ENCODE assay signal across 9 cellular contexts in genomic region chr3:151265866-151266265, GRCh38. TPM values are rescaled to one million over a fixed set of nuclear protein-coding genes. Genes with fewer than 3 reads are reported as not detected.
A peak's percentile ranks its signal among the peaks of the same experiment; 100 is the strongest.
DNase-seq lines count a peak whose midpoint lies in the region; ATAC-seq and TF ChIP-seq lines count a peak whose summit lies in the region.
"Had no signal": no experiment of that assay in that cellular context is flagged by ENCODE, and none has a peak within 500 bp of the region (broad histone marks: within the 10 kb centered on the region; RNA-seq: fewer than 3 reads in every experiment).

No MANE protein-coding gene starts in this region.

- H3K36me3 ChIP-seq in Peyer's patch (no peaks in the 10 kb centered on the region), rectal smooth muscle tissue (ENCODE audit: control insufficient read depth, insufficient read depth, low read length) (no peaks in the 10 kb centered on the region)

- peak; percentile 98 for ATAC-seq in HG03045 (IDR thresholded peaks at IDR 0.05; ENCODE audit: unreplicated experiment)
- no peak for ATAC-seq in activated CD8-positive, alpha-beta T cell treated with anti-CD3 and anti-CD28 coated beads, Interleukin-2, amount 10 ng/mL, durations not matched to agents 7 days and 5 days
- ATAC-seq in activated T-helper 17 cell treated with anti-CD3 and anti-CD28 coated beads, Interleukin-2, amount 50 U/mL, for 72 hours (replicated peaks), result no peak
- ATAC-seq: A549 had no signal

- POLR2A ChIA-PET in activated CD8-positive, alpha-beta T cell treated with anti-CD3 and anti-CD28 coated beads, Interleukin-2, amount 10 ng/mL, durations not matched to agents 7 days and 5 days (lab: Charles Lee), result no interaction called here

- TF ChIP-seq CTCF in Peyer's patch (IDR thresholded peaks at IDR 0.05), result no peak

- H3K36me3 Mint-ChIP-seq in activated CD8-positive, alpha-beta T cell treated with anti-CD3 and anti-CD28 coated beads, Interleukin-2, amount 10 ng/mL, durations not matched to agents 7 days and 5 days (ENCODE audit: low read depth), result peaks cover 6% of the 10 kb centered on the region
- H3K36me3 Mint-ChIP-seq in activated T-helper 17 cell treated with anti-CD3 and anti-CD28 coated beads, Interleukin-2, amount 50 U/mL, for 72 hours (ENCODE audit: low read depth), result peaks cover 5% of the 10 kb centered on the region

- H3K27ac ChIP-seq in Peyer's patch (peak overlapping the region in 2 of 4 donors; percentile 49 to 69), rectal smooth muscle tissue (ENCODE audit: low read depth, low read length) (peak overlapping the region; percentile 79)
- H3K27ac ChIP-seq: A549 had no signal

- H3K4me1 Mint-ChIP-seq in activated CD8-positive, alpha-beta T cell treated with anti-CD3 and anti-CD28 coated beads, Interleukin-2, amount 10 ng/mL, durations not matched to agents 7 days and 5 days (ENCODE audit: low read depth), result peaks cover 38% of the 10 kb centered on the region
- H3K4me1 Mint-ChIP-seq in activated T-helper 17 cell treated with anti-CD3 and anti-CD28 coated beads, Interleukin-2, amount 50 U/mL, for 72 hours, result peaks cover 13% of the 10 kb centered on the region

- H3K9me3 ChIP-seq in Peyer's patch, result no peaks in the 10 kb centered on the region
- H3K9me3 ChIP-seq: A549 had no signal

- H3K27ac Mint-ChIP-seq in activated CD8-positive, alpha-beta T cell treated with anti-CD3 and anti-CD28 coated beads, Interleukin-2, amount 10 ng/mL, durations not matched to agents 7 days and 5 days, result no peak overlapping the region
- H3K27ac Mint-ChIP-seq in activated T-helper 17 cell treated with anti-CD3 and anti-CD28 coated beads, Interleukin-2, amount 50 U/mL, for 72 hours, result no peak overlapping the region

- H3K4me1 ChIP-seq in Peyer's patch, result no peaks in the 10 kb centered on the region
- H3K4me1 ChIP-seq in rectal smooth muscle tissue (ENCODE audit: control insufficient read depth, insufficient read depth, low read length), result peaks cover 43% of the 10 kb centered on the region
- H3K4me1 ChIP-seq: A549 had no signal

- H3K4me3 Mint-ChIP-seq in activated CD8-positive, alpha-beta T cell treated with anti-CD3 and anti-CD28 coated beads, Interleukin-2, amount 10 ng/mL, durations not matched to agents 7 days and 5 days, result no peak overlapping the region
- H3K4me3 Mint-ChIP-seq in activated T-helper 17 cell treated with anti-CD3 and anti-CD28 coated beads, Interleukin-2, amount 50 U/mL, for 72 hours, result no peak overlapping the region

- no peaks in the 10 kb centered on the region for H3K27me3 ChIP-seq in Peyer's patch
- no peaks in the 10 kb centered on the region for H3K27me3 ChIP-seq in rectal smooth muscle tissue (ENCODE audit: control insufficient read depth, insufficient read depth, low read length)

- TF ChIP-seq POLR2A in Peyer's patch (IDR thresholded peaks at IDR 0.05), result no peak

- no peaks in the 10 kb centered on the region for H3K27me3 Mint-ChIP-seq in activated CD8-positive, alpha-beta T cell treated with anti-CD3 and anti-CD28 coated beads, Interleukin-2, amount 10 ng/mL, durations not matched to agents 7 days and 5 days (ENCODE audit: low read depth)
- no peaks in the 10 kb centered on the region for H3K27me3 Mint-ChIP-seq in activated T-helper 17 cell treated with anti-CD3 and anti-CD28 coated beads, Interleukin-2, amount 50 U/mL, for 72 hours

- peaks cover 5% of the 10 kb centered on the region for H3K9me3 Mint-ChIP-seq in activated CD8-positive, alpha-beta T cell treated with anti-CD3 and anti-CD28 coated beads, Interleukin-2, amount 10 ng/mL, durations not matched to agents 7 days and 5 days (ENCODE audit: insufficient read depth)
- H3K9me3 Mint-ChIP-seq in activated T-helper 17 cell treated with anti-CD3 and anti-CD28 coated beads, Interleukin-2, amount 50 U/mL, for 72 hours, result no peaks in the 10 kb centered on the region

- no peak overlapping the region for H3K4me3 ChIP-seq in Peyer's patch
- H3K4me3 ChIP-seq in rectal smooth muscle tissue (ENCODE audit: low read length), result no peak overlapping the region
- H3K4me3 ChIP-seq: A549 had no signal

- DNase-seq in DMS53 (lab: John Stamatoyannopoulos, UW) (peak; percentile 7), DMS53 treated with DMSO at 0.1 percent for 48 hours (lab: John Stamatoyannopoulos, UW; ENCODE audit: unreplicated experiment) (no peak), Peyer's patch (peak in 2 of 3 donors; percentile 53 to 77), ureter (ENCODE audit: low spot score) (no peak)
- no peak for DNase-seq in activated CD8-positive, alpha-beta T cell treated with anti-CD3 and anti-CD28 coated beads, Interleukin-2, amount 10 ng/mL, durations not matched to agents 7 days and 5 days

- CTCF ChIA-PET in activated CD8-positive, alpha-beta T cell treated with anti-CD3 and anti-CD28 coated beads, Interleukin-2, amount 10 ng/mL, durations not matched to agents 7 days and 5 days (lab: Charles Lee), result interaction anchor here (1.9 to 5.2 kb wide), 3 partner anchors 13 to 38 kb away, joined by 5 to 62 read pairs (median 40); partner anchors contain the start of gene P2RY14

- no peak overlapping the region for H3K9ac ChIP-seq in rectal smooth muscle tissue (ENCODE audit: low read length)

RNA-seq across cellular contexts. Expression of gene P2RY14, which starts 12.5 kb away (rescaled TPM):
- total RNA-seq in Peyer's patch (1 to 10 TPM; 1.2 to 3.6 (median 2.0) TPM), ureter (0.68 TPM)
- total RNA-seq in activated CD8-positive, alpha-beta T cell treated with anti-CD3 and anti-CD28 coated beads, Interleukin-2, amount 10 ng/mL, durations not matched to agents 7 days and 5 days, result under 1 TPM; 0.60 to 0.63 TPM
- total RNA-seq in activated T-helper 17 cell treated with anti-CD3 and anti-CD28 coated beads, Interleukin-2, amount 50 U/mL, for 72 hours, result 1 to 10 TPM in 1 of 2 donors, under 1 TPM in 1; 0.90 to 1.3 TPM

RNA-seq across cellular contexts. Expression of gene GPR87, which starts 50.8 kb away (rescaled TPM):
- total RNA-seq in Peyer's patch, result not detected
- 13.5 TPM for total RNA-seq in ureter
- total RNA-seq in activated CD8-positive, alpha-beta T cell treated with anti-CD3 and anti-CD28 coated beads, Interleukin-2, amount 10 ng/mL, durations not matched to agents 7 days and 5 days, result not detected
- total RNA-seq in activated T-helper 17 cell treated with anti-CD3 and anti-CD28 coated beads, Interleukin-2, amount 50 U/mL, for 72 hours, result 1 to 10 TPM; 3.2 to 5.0 TPM

Comparison
In these comparisons a context has a peak if more than half of its experiments do, and no peak if none do; other contexts are left out.
1. DNase-seq: peak in DMS53 (single experiment) and Peyer's patch (2 of 3); none in DMS53 treated with DMSO at 0.1 percent for 48 hours (single experiment), ureter (single experiment) and activated CD8-positive, alpha-beta T cell treated with anti-CD3 and anti-CD28 coated beads, Interleukin-2, amount 10 ng/mL, durations not matched to agents 7 days and 5 days (single experiment).
2. RNA of gene GPR87, which starts 50.8 kb away (total RNA-seq): 13.5 TPM in ureter (single experiment) and 3.2 to 5.0 TPM in activated T-helper 17 cell treated with anti-CD3 and anti-CD28 coated beads, Interleukin-2, amount 50 U/mL, for 72 hours; not detected in Peyer's patch and not detected in activated CD8-positive, alpha-beta T cell treated with anti-CD3 and anti-CD28 coated beads, Interleukin-2, amount 10 ng/mL, durations not matched to agents 7 days and 5 days; every median in the first group is over 4 times any median in the second.